Comparison of ENCODE assay signal across 6 cellular contexts in genomic region chr2:99933491-99933890, GRCh38.
DNase-seq lines count a peak whose midpoint lies in the region; ATAC-seq and TF ChIP-seq lines count a peak whose summit lies in the region.
"Not testable (repeated sequence)": the region's sequence is repeated elsewhere in the genome, so short reads cannot be mapped to it uniquely, and the experiment has no call there.

No MANE protein-coding gene starts in this region.

- H3K9me3 Mint-ChIP-seq in IgD-negative memory B cell; activated B cell treated with CpG ODN at 0.5 μM for 24 hours; stimulated activated naive B cell treated with anti-CD40 and anti-IgM and Interleukin-4, amounts not matched to agents 10 μg/mL and 1 μg/mL and 100 μg/mL, for 72 hours: not testable (repeated sequence)
- H3K9me3 Mint-ChIP-seq in naive B cell, result peaks cover 0 to 14% (median 5%) of the 10 kb centered on the region in 7 donors

- not testable (repeated sequence) for H3K4me3 Mint-ChIP-seq in IgD-negative memory B cell; activated B cell treated with CpG ODN at 0.5 μM for 24 hours; naive B cell; stimulated activated naive B cell treated with anti-CD40 and anti-IgM and Interleukin-4, amounts not matched to agents 10 μg/mL and 1 μg/mL and 100 μg/mL, for 72 hours

- not testable (repeated sequence) for H3K36me3 ChIP-seq in HEK293 (ENCODE audit: control insufficient read depth in 2 of 2, insufficient read depth in 1 of 2, low read length in 2 of 2)

- H3K27ac Mint-ChIP-seq in IgD-negative memory B cell (peak overlapping the region in 2 of 3 donors; percentile 40 to 46), activated B cell treated with CpG ODN at 0.5 μM for 24 hours (peak overlapping the region; percentile 19), naive B cell (peak overlapping the region in 4 of 6 donors; percentile 42 to 81 (median 60))
- peak overlapping the region; percentile 56 for H3K27ac Mint-ChIP-seq in stimulated activated naive B cell treated with anti-CD40 and anti-IgM and Interleukin-4, amounts not matched to agents 10 μg/mL and 1 μg/mL and 100 μg/mL, for 72 hours

- peaks cover 34 to 54% (median 48%) of the 10 kb centered on the region in 3 donors for H3K4me1 Mint-ChIP-seq in IgD-negative memory B cell
- peaks cover 73% of the 10 kb centered on the region for H3K4me1 Mint-ChIP-seq in activated B cell treated with CpG ODN at 0.5 μM for 24 hours
- H3K4me1 Mint-ChIP-seq in naive B cell, result peaks cover 41 to 67% (median 42%) of the 10 kb centered on the region in 3 donors
- H3K4me1 Mint-ChIP-seq in stimulated activated naive B cell treated with anti-CD40 and anti-IgM and Interleukin-4, amounts not matched to agents 10 μg/mL and 1 μg/mL and 100 μg/mL, for 72 hours, result peaks cover 48 to 73% of the 10 kb centered on the region in 2 donors

- not testable (repeated sequence) for H3K36me3 Mint-ChIP-seq in IgD-negative memory B cell
- peaks cover 85% of the 10 kb centered on the region for H3K36me3 Mint-ChIP-seq in activated B cell treated with CpG ODN at 0.5 μM for 24 hours (ENCODE audit: low read depth)
- peaks cover 41 to 70% of the 10 kb centered on the region in 2 donors for H3K36me3 Mint-ChIP-seq in naive B cell
- peaks cover 40 to 72% of the 10 kb centered on the region in 2 donors for H3K36me3 Mint-ChIP-seq in stimulated activated naive B cell treated with anti-CD40 and anti-IgM and Interleukin-4, amounts not matched to agents 10 μg/mL and 1 μg/mL and 100 μg/mL, for 72 hours

- DNase-seq in activated B cell treated with CpG ODN at 0.5 μM for 24 hours; naive B cell; stimulated activated naive B cell treated with anti-CD40 and anti-IgM and Interleukin-4, amounts not matched to agents 10 μg/mL and 1 μg/mL and 100 μg/mL, for 72 hours: not testable (repeated sequence)

- POLR2A ChIA-PET in HEK293 (lab: Yijun Ruan, JAX); activated B cell treated with CpG ODN at 0.5 μM for 24 hours (lab: Charles Lee): not testable (repeated sequence)

- CTCF ChIA-PET in HEK293 (lab: Yijun Ruan, JAX); activated B cell treated with CpG ODN at 0.5 μM for 24 hours (lab: Charles Lee): not testable (repeated sequence)

- ATAC-seq in activated B cell treated with CpG ODN at 0.5 μM for 24 hours (ENCODE audit: low read depth); naive B cell (ENCODE audit: low read depth in 2 of 2); stimulated activated naive B cell treated with anti-CD40 and anti-IgM and Interleukin-4, amounts not matched to agents 10 μg/mL and 1 μg/mL and 100 μg/mL, for 72 hours (replicated peaks): not testable (repeated sequence)

- H3K4me3 ChIP-seq in HEK293 (ENCODE audit: low read depth, low read length), result not testable (repeated sequence)

- 0 out of 2 replicates have a peak overlapping the region, but pooled peaks have one; percentile 17 for H3K27ac ChIP-seq in 22Rv1
- not testable (repeated sequence) for H3K27ac ChIP-seq in HEK293 (ENCODE audit: extremely low read depth, low read depth, low read length)

- TF ChIP-seq CTCF in 22Rv1 (IDR thresholded peaks at IDR 0.05); HEK293 (tag by site-specific recombination; IDR thresholded peaks at IDR 0.05); activated B cell treated with CpG ODN at 0.5 μM for 24 hours (IDR thresholded peaks at IDR 0.05): not testable (repeated sequence)

- H3K9me3 ChIP-seq in HEK293 (ENCODE audit: control insufficient read depth, insufficient read depth, low read depth, low read length), result not testable (repeated sequence)

- H3K27me3 Mint-ChIP-seq in IgD-negative memory B cell; activated B cell treated with CpG ODN at 0.5 μM for 24 hours; naive B cell; stimulated activated naive B cell treated with anti-CD40 and anti-IgM and Interleukin-4, amounts not matched to agents 10 μg/mL and 1 μg/mL and 100 μg/mL, for 72 hours: not testable (repeated sequence)

- H3K4me1 ChIP-seq in HEK293 (ENCODE audit: control insufficient read depth, insufficient read depth, low read length), result not testable (repeated sequence)

- intact Hi-C loops in activated B cell treated with CpG ODN at 0.5 μM for 24 hours (cut with micrococcal nuclease), result not testable (repeated sequence)

TF ChIP-seq in HEK293, 187 proteins besides CTCF, POLR2A, EP300 and RAD21:
- TF ChIP-seq ZNF580 (tag by site-specific recombination; IDR thresholded peaks at IDR 0.05) (peak; percentile 84), ZNF146 (tag by site-specific recombination; IDR thresholded peaks at IDR 0.05) (peak; percentile 92)
